Comparison of ENCODE assay signal across 9 cellular contexts in the genomic region with DNA sequence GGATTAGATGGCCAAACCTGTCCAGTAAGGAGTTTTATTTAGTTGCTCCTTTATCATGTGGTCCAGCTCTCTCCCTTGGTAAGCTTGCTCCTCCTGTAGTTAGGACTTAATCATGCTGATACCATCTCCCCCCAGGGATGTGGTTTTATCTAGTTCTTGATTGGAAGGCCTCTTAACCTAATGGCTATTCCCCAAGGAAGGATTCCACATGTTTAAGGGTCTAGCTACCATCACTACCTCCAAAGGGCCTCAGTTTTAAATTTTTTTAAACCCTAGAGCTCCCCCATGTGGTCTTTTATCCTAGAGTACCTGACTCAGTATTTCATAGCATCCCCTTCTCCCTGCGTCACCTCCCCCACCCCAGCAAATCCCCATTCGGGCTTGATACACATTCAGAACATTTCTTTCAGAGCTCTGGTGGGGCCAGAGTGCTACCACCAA. TPM values are rescaled to one million over a fixed set of nuclear protein-coding genes. Genes with fewer than 3 reads are reported as not detected.
A peak's percentile ranks its signal among the peaks of the same experiment; 100 is the strongest.
DNase-seq lines count a peak whose midpoint lies in the region; ATAC-seq and TF ChIP-seq lines count a peak whose summit lies in the region.
"Had no signal": no experiment of that assay in that cellular context is flagged by ENCODE, and none has a peak within 500 bp of the region (broad histone marks: within the 10 kb centered on the region; RNA-seq: fewer than 3 reads in every experiment).

No MANE protein-coding gene starts in this region.

- H3K4me1 Mint-ChIP-seq in MCF 10A (ENCODE audit: insufficient read depth, unreplicated experiment): peaks cover 18% of the 10 kb centered on the region
- H3K4me1 Mint-ChIP-seq in naive thymus-derived CD8-positive, alpha-beta T cell: peaks cover 28 to 49% (median 42%) of the 10 kb centered on the region in 4 donors

- no peaks in the 10 kb centered on the region for H3K9me3 ChIP-seq in Loucy (ENCODE audit: insufficient read depth, low read depth, low read length)

- no peaks in the 10 kb centered on the region for H3K27me3 Mint-ChIP-seq in MCF 10A (ENCODE audit: insufficient read depth, unreplicated experiment)
- no peaks in the 10 kb centered on the region for H3K27me3 Mint-ChIP-seq in naive thymus-derived CD8-positive, alpha-beta T cell

- H4K20me1 ChIP-seq in Loucy (ENCODE audit: insufficient read depth, low read length, poor library complexity, severe bottlenecking): peaks cover 93% of the 10 kb centered on the region

- DNase-seq in GM10266 (ENCODE audit: extremely low spot score) (no peak), MCF 10A (ENCODE audit: unreplicated experiment) (no peak), NOMO-1 (lab: John Stamatoyannopoulos, UW; ENCODE audit: unreplicated experiment in 2 of 2) (no peak), activated gamma-delta T cell (lab: John Stamatoyannopoulos, UW) (no peak), RPMI8226 (no peak)
- peak in 1 of 10 donors; percentile 23 for DNase-seq in naive thymus-derived CD8-positive, alpha-beta T cell
- DNase-seq: activated T-cell treated with anti-CD3 and anti-CD28 coated beads, Interleukin-2, amount 50 U/mL, for 4 hours had no signal

- H3K27ac Mint-ChIP-seq in MCF 10A (ENCODE audit: low read depth, unreplicated experiment): no peak overlapping the region
- peak overlapping the region in 9 of 10 donors; percentile 12 to 87 (median 53) for H3K27ac Mint-ChIP-seq in naive thymus-derived CD8-positive, alpha-beta T cell

- peaks cover 100% of the 10 kb centered on the region for H3K36me3 Mint-ChIP-seq in MCF 10A (ENCODE audit: insufficient read depth, unreplicated experiment)
- H3K36me3 Mint-ChIP-seq in naive thymus-derived CD8-positive, alpha-beta T cell: peaks cover 0 to 98% (median 9%) of the 10 kb centered on the region in 3 donors

- H3K36me3 ChIP-seq in Loucy (ENCODE audit: insufficient read depth, low read length): peaks cover 97% of the 10 kb centered on the region

- no peak overlapping the region for H3K9ac ChIP-seq in Loucy (ENCODE audit: low read depth, low read length, poor library complexity, severe bottlenecking)

- no peaks in the 10 kb centered on the region for H3K4me1 ChIP-seq in Loucy (ENCODE audit: insufficient read depth, low read length, poor library complexity, severe bottlenecking)

- CTCF ChIA-PET in MCF 10A (lab: Yijun Ruan, JAX): interaction anchor here (0.6 to 3.4 kb wide), 10 partner anchors 10 to 413 kb away, joined by 3 to 23 read pairs (median 4); a partner anchor contains a TSS

- H3F3A ChIP-seq in Loucy (ENCODE audit: low read depth): peaks cover 4% of the 10 kb centered on the region; the same call in 1 of the 2 replicates

- BruUV-seq in MCF 10A (replicated peaks; lab: Mats Ljungman, UMichigan): no TSS peak

- intact Hi-C loops in MCF 10A (cut with micrococcal nuclease): no loop called here

- H3K4me2 ChIP-seq in Loucy (ENCODE audit: low read depth, low read length, poor library complexity, severe bottlenecking): no peak overlapping the region

- no peak overlapping the region for H3K4me3 ChIP-seq in Loucy (ENCODE audit: low read length, poor library complexity, severe bottlenecking)

- H3K4me3 Mint-ChIP-seq in MCF 10A (ENCODE audit: unreplicated experiment): no peak overlapping the region
- no peak overlapping the region for H3K4me3 Mint-ChIP-seq in naive thymus-derived CD8-positive, alpha-beta T cell
- H3K4me3 Mint-ChIP-seq: activated T-cell treated with anti-CD3 and anti-CD28 coated beads, Interleukin-2, amount 50 U/mL, for 4 hours had no signal

- no peaks in the 10 kb centered on the region for H3K9me3 Mint-ChIP-seq in MCF 10A (ENCODE audit: unreplicated experiment)
- no peaks in the 10 kb centered on the region for H3K9me3 Mint-ChIP-seq in naive thymus-derived CD8-positive, alpha-beta T cell
- H3K9me3 Mint-ChIP-seq: activated T-cell treated with anti-CD3 and anti-CD28 coated beads, Interleukin-2, amount 50 U/mL, for 4 hours had no signal

- ATAC-seq in naive thymus-derived CD8-positive, alpha-beta T cell: peak; percentile 33 to 46

- H3K79me2 ChIP-seq in Loucy (ENCODE audit: insufficient read depth, low read length): peaks cover 72% of the 10 kb centered on the region

- no peaks in the 10 kb centered on the region for H3K27me3 ChIP-seq in Loucy (ENCODE audit: insufficient read depth, low read length, poor library complexity, severe bottlenecking)

- TF ChIP-seq CTCF in GM10266 (IDR thresholded peaks at IDR 0.05; ENCODE audit: control insufficient read depth, insufficient read depth, low read depth, missing control alignments): peak; percentile 35
- TF ChIP-seq CTCF in Loucy (conservative IDR thresholded peaks at IDR 0.05; ENCODE audit: low read length): peak; percentile 60
- peak; percentile 21 for TF ChIP-seq CTCF in MCF 10A (IDR thresholded peaks at IDR 0.05; ENCODE audit: unreplicated experiment)

- no peaks in the 10 kb centered on the region for H3K9me2 ChIP-seq in Loucy (replicated peaks; ENCODE audit: low read depth, low read length)

- POLR2A ChIA-PET in MCF 10A (lab: Yijun Ruan, JAX): interaction anchor here (0.6 to 3.6 kb wide), 6 partner anchors 9 to 124 kb away, joined by 3 to 25 read pairs (median 3); no protein-coding TSS in a partner anchor
- POLR2A ChIA-PET in naive thymus-derived CD8-positive, alpha-beta T cell (lab: Charles Lee): interaction anchor here (0.7 to 3.9 kb wide), 2 partner anchors 23 to 88 kb away, joined by 3 to 14 read pairs; a partner anchor contains a TSS

- H2AFZ ChIP-seq in Loucy (ENCODE audit: low read length): no peak overlapping the region

RNA-seq across cellular contexts. Expression of a gene that starts 22.5 kb away (rescaled TPM):
- total RNA-seq in MCF 10A (2022): 4.6 and 5.9 TPM in 2 replicates
- 10 to 100 TPM; 17.2 to 23.8 TPM for total RNA-seq in naive thymus-derived CD8-positive, alpha-beta T cell
- polyA plus RNA-seq in naive thymus-derived CD8-positive, alpha-beta T cell: 1 to 10 TPM; 2.4 to 3.9 (median 3.4) TPM

RNA-seq across cellular contexts. Expression of a gene that starts 24.3 kb away (rescaled TPM):
- 26.4 and 27.8 TPM in 2 replicates for total RNA-seq in MCF 10A (2022)
- total RNA-seq in naive thymus-derived CD8-positive, alpha-beta T cell: 10 to 100 TPM; 45.2 to 46.1 TPM
- polyA plus RNA-seq in naive thymus-derived CD8-positive, alpha-beta T cell: 10 to 100 TPM; 27.0 to 32.1 (median 27.9) TPM

RNA-seq across cellular contexts. Expression of a gene that starts 24.9 kb away (rescaled TPM):
- total RNA-seq in MCF 10A (2022): 994 and 1,037 TPM in 2 replicates
- 100 to 1,000 TPM; 858 to 917 TPM for total RNA-seq in naive thymus-derived CD8-positive, alpha-beta T cell
- polyA plus RNA-seq in naive thymus-derived CD8-positive, alpha-beta T cell: 100 to 1,000 TPM; 143 to 157 (median 152) TPM

RNA-seq across cellular contexts. Expression of a gene that starts 30.5 kb away (rescaled TPM):
- total RNA-seq in MCF 10A (2022): not detected in 2 replicates
- not detected for total RNA-seq in naive thymus-derived CD8-positive, alpha-beta T cell
- not detected for polyA plus RNA-seq in naive thymus-derived CD8-positive, alpha-beta T cell
- total RNA-seq: activated T-cell treated with anti-CD3 and anti-CD28 coated beads, Interleukin-2, amount 50 U/mL, for 4 hours; pulmonary artery endothelial cell had no signal

RNA-seq across cellular contexts. Expression of a gene that starts 35.3 kb away (rescaled TPM):
- 147 and 173 TPM in 2 replicates for total RNA-seq in MCF 10A (2022)
- total RNA-seq in naive thymus-derived CD8-positive, alpha-beta T cell: 100 to 1,000 TPM; 215 to 217 TPM
- polyA plus RNA-seq in naive thymus-derived CD8-positive, alpha-beta T cell: 100 to 1,000 TPM; 513 to 535 (median 534) TPM
